ENCODE assay signal across 9 cellular contexts in genomic region chr12:55818886-55819285, GRCh38. TPM values are rescaled to one million over a fixed set of nuclear protein-coding genes. Genes with fewer than 3 reads are reported as not detected.
DNase-seq lines count a peak whose midpoint lies in the region; ATAC-seq and TF ChIP-seq lines count a peak whose summit lies in the region.
"Had no signal": no experiment of that assay in that cellular context is flagged by ENCODE, and none has a peak within 500 bp of the region (broad histone marks: within the 10 kb centered on the region; RNA-seq: fewer than 3 reads in every experiment).

No MANE protein-coding gene starts in this region.

- peaks cover 22% of the 10 kb centered on the region for H3F3A ChIP-seq in PC-9 (ENCODE audit: insufficient read depth, low read depth)
- H3F3A ChIP-seq in smooth muscle cell (ENCODE audit: low read depth), result peaks cover 14% of the 10 kb centered on the region

- TF ChIP-seq CTCF in PC-9 (conservative IDR thresholded peaks at IDR 0.05) (no peak), fibroblast of mammary gland (conservative IDR thresholded peaks at IDR 0.05; ENCODE audit: control insufficient read depth, insufficient read depth, low read depth, low read length) (no peak), smooth muscle cell (IDR thresholded peaks at IDR 0.05; ENCODE audit: borderline replicate concordance, insufficient read depth, poor library complexity, severe bottlenecking) (no peak)

- WGBS in smooth muscle cell (ENCODE audit: low lambda C conversion rate), result 82% methylated on average over 6 of the region's 6 CpGs

- intact Hi-C loops in PC-9 (cut with micrococcal nuclease; ENCODE audit: unreplicated experiment), result loop anchor here (5.0 kb wide), 3 partner anchors 77 to 223 kb away; partner anchors contain the start of genes GDF11, PYM1 and RPS26

- H4K20me1 ChIP-seq in PC-9 (ENCODE audit: insufficient read depth) (peaks cover 18% of the 10 kb centered on the region), smooth muscle cell (ENCODE audit: low read depth) (peaks cover 26% of the 10 kb centered on the region)

- POLR2A ChIA-PET in PC-9 (lab: Charles Lee; ENCODE audit: unreplicated experiment), result no interaction called here

- CTCF ChIA-PET in PC-9 (lab: Charles Lee), result interaction anchor here (0.7 kb wide), 1 partner anchor 122 kb away, joined by 3 read pairs; no protein-coding TSS in a partner anchor

- peak overlapping the region; percentile 63 for H3K9ac ChIP-seq in smooth muscle cell (ENCODE audit: low read depth)

- H3K4me1 ChIP-seq in PC-9 (replicated peaks; ENCODE audit: insufficient read depth), result peaks cover 18% of the 10 kb centered on the region
- H3K4me1 ChIP-seq in smooth muscle cell (ENCODE audit: low read depth), result peaks cover 19% of the 10 kb centered on the region

- no TSS peak for BruUV-seq in PC-9 (replicated peaks; lab: Mats Ljungman, UMichigan)

- peak overlapping the region; percentile 87 for H3K4me2 ChIP-seq in PC-9
- peak overlapping the region; percentile 87 for H3K4me2 ChIP-seq in smooth muscle cell

- peaks cover 25% of the 10 kb centered on the region for H3K36me3 ChIP-seq in PC-9 (ENCODE audit: low read depth)
- no peaks in the 10 kb centered on the region for H3K36me3 ChIP-seq in smooth muscle cell (ENCODE audit: low read depth)

- no peak for ATAC-seq in GM21825 (IDR thresholded peaks at IDR 0.05; ENCODE audit: unreplicated experiment)

- 0 out of 2 replicates have a peak overlapping the region, but pooled peaks have one; percentile 37 for H3K27ac ChIP-seq in PC-9
- H3K27ac ChIP-seq in smooth muscle cell (ENCODE audit: low read depth), result peak overlapping the region; percentile 48

- no peaks in the 10 kb centered on the region for H3K9me3 ChIP-seq in PC-9 (ENCODE audit: insufficient read depth, low read depth)
- no peaks in the 10 kb centered on the region for H3K9me3 ChIP-seq in smooth muscle cell (replicated peaks; ENCODE audit: low read depth)

- no peaks in the 10 kb centered on the region for H3K27me3 ChIP-seq in PC-9 (ENCODE audit: insufficient read depth, low read depth)
- no peaks in the 10 kb centered on the region for H3K27me3 ChIP-seq in smooth muscle cell (ENCODE audit: low read depth)

- H3K79me2 ChIP-seq in PC-9 (ENCODE audit: low read depth) (peaks cover 59% of the 10 kb centered on the region), smooth muscle cell (ENCODE audit: low read depth) (peaks cover 49% of the 10 kb centered on the region)

- no peak for DNase-seq in PC-9
- DNase-seq in fibroblast of mammary gland (ENCODE audit: low read depth), result peak; percentile 83
- DNase-seq in smooth muscle cell (lab: John Stamatoyannopoulos, UW; ENCODE audit: unreplicated experiment), result no peak
- DNase-seq in NCI-H1417 treated with DMSO at 0.1 percent for 48 hours (lab: John Stamatoyannopoulos, UW), result no peak
- no peak for DNase-seq in CD1c-positive myeloid dendritic cell (ENCODE audit: extremely low spot score)
- DNase-seq: activated gamma-delta T cell treated with Interleukin-2 at 50 U/mL for 16 hours, kidney had no signal

- H3K9me2 ChIP-seq in PC-9 (ENCODE audit: insufficient read depth), result no peaks in the 10 kb centered on the region

- H3K4me3 ChIP-seq in GM08714 (ENCODE audit: low read length) (peak overlapping the region; percentile 92), PC-9 (peak overlapping the region; percentile 72), fibroblast of mammary gland (ENCODE audit: control insufficient read depth, low read depth, low read length) (peak overlapping the region; percentile 88), smooth muscle cell (peak overlapping the region; percentile 94)

- H2AFZ ChIP-seq in PC-9, result no peak overlapping the region; the same call in 1 of the 2 replicates
- H2AFZ ChIP-seq in smooth muscle cell (ENCODE audit: low read depth), result no peak overlapping the region

RNA-seq across cellular contexts. Expression of gene ORMDL2, which starts 1.0 kb away (rescaled TPM):
- 22.5 and 22.9 TPM in 2 replicates for total RNA-seq in PC-9 (2021)
- 18.9 and 32.5 TPM in 2 replicates for total RNA-seq in smooth muscle cell
- polyA plus RNA-seq in smooth muscle cell, result 79.5 and 134 TPM in 2 replicates

RNA-seq across cellular contexts. Expression of gene SARNP, which starts 1.4 kb away (rescaled TPM):
- total RNA-seq in PC-9 (2021) (65.6 and 74.8 TPM in 2 replicates), smooth muscle cell (124 and 169 TPM in 2 replicates)
- polyA plus RNA-seq in smooth muscle cell, result 128 and 139 TPM in 2 replicates

RNA-seq across cellular contexts. Expression of gene DNAJC14, which starts 10.5 kb away (rescaled TPM):
- 27.6 and 31.1 TPM in 2 replicates for total RNA-seq in PC-9 (2021)
- 25.2 and 32.6 TPM in 2 replicates for total RNA-seq in smooth muscle cell
- 22.1 and 22.4 TPM in 2 replicates for polyA plus RNA-seq in smooth muscle cell

RNA-seq across cellular contexts. Expression of gene MMP19, which starts 23.9 kb away (rescaled TPM):
- 0.60 and 0.83 TPM in 2 replicates for total RNA-seq in PC-9 (2021)
- total RNA-seq in smooth muscle cell, result 14.9 and 17.6 TPM in 2 replicates
- polyA plus RNA-seq in smooth muscle cell, result 15.6 and 18.2 TPM in 2 replicates
